ENCODE assay signal across 8 cellular contexts in the genomic region with DNA sequence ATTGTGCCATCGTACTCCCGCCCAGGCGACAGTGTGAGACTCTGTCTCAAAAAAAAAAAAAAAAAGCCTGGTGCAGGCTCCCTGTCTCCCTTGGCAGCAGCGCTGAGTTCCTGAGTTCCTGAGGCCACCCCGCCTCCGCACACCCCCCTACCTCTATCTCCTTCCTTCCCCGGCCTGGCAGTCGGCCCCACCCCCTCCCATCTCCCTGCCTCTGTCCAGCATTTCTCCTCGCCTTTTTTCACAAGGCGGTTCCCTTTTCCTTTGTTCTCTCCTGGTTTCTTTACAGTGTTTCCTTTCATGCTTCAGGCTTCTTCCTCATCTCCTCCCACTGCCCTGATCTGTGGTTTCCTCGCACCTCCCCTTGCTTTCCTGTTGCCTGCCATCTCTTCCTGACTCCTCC. TPM values are rescaled to one million over a fixed set of nuclear protein-coding genes. Genes with fewer than 3 reads are reported as not detected.
DNase-seq lines count a peak whose midpoint lies in the region; ATAC-seq, FAIRE-seq and TF ChIP-seq lines count a peak whose summit lies in the region.

No MANE protein-coding gene starts in this region.

- H3K27me3 ChIP-seq in A673 (replicated peaks; ENCODE audit: insufficient read depth, low read depth, low read length, poor library complexity) (no peaks in the 10 kb centered on the region), hepatocyte (no peaks in the 10 kb centered on the region)

- WGBS in hepatocyte (ENCODE audit: low lambda C conversion rate, missing lambda C conversion rate): 5% methylated on average over 7 of the region's 11 CpGs

- DNase-seq in A673 (ENCODE audit: low spot score) (peak; percentile 58), H4 (ENCODE audit: low spot score) (peak; percentile 83), hepatocyte (ENCODE audit: low spot score) (peak; percentile 80), coronary artery (ENCODE audit: low spot score) (no peak), mucosa of descending colon (no peak), GM19239 (ENCODE audit: insufficient read length, low spot score) (no peak), activated gamma-delta T cell (lab: John Stamatoyannopoulos, UW) (no peak)

- H3K4me1 ChIP-seq in A673 (ENCODE audit: insufficient read depth, low read length, poor library complexity, severe bottlenecking) (no peaks in the 10 kb centered on the region), hepatocyte (ENCODE audit: insufficient read depth) (no peaks in the 10 kb centered on the region), mucosa of descending colon (ENCODE audit: low read depth) (peaks cover 20% of the 10 kb centered on the region)

- H3K27ac ChIP-seq in A673 (ENCODE audit: low read depth, low read length, poor library complexity, severe bottlenecking): no peak overlapping the region
- H3K27ac ChIP-seq in VCaP: peak overlapping the region; percentile 99
- H3K27ac ChIP-seq in hepatocyte: no peak overlapping the region
- H3K27ac ChIP-seq in coronary artery: no peak overlapping the region

- H3K9me3 ChIP-seq in A673 (ENCODE audit: low read depth, low read length, poor library complexity, severe bottlenecking): no peaks in the 10 kb centered on the region
- no peaks in the 10 kb centered on the region for H3K9me3 ChIP-seq in hepatocyte (ENCODE audit: low read depth)
- no peaks in the 10 kb centered on the region for H3K9me3 ChIP-seq in mucosa of descending colon

- H3K4me3 ChIP-seq in A673 (ENCODE audit: low read depth, low read length, poor library complexity, severe bottlenecking) (no peak overlapping the region), hepatocyte (no peak overlapping the region), coronary artery (no peak overlapping the region), mucosa of descending colon (no peak overlapping the region)

- no peak for FAIRE-seq in GM19239 (lab: Jason Lieb, UNC)

- CTCF ChIA-PET in A673 (lab: Charles Lee): no interaction called here

- no peaks in the 10 kb centered on the region for H3K79me2 ChIP-seq in hepatocyte

- peak overlapping the region; percentile 56 for H3K4me2 ChIP-seq in hepatocyte

- intact Hi-C loops in A673 (cut with micrococcal nuclease; ENCODE audit: unreplicated experiment): no loop called here
- intact Hi-C loops in mucosa of descending colon (cut with DNase I, micrococcal nuclease): no loop called here

- POLR2A ChIA-PET in A673 (lab: Charles Lee; ENCODE audit: low non-redundant PET): no interaction called here

- H2AFZ ChIP-seq in hepatocyte: no peak overlapping the region

- no peaks in the 10 kb centered on the region for H4K20me1 ChIP-seq in hepatocyte (ENCODE audit: insufficient read depth, poor library complexity, severe bottlenecking)

- TF ChIP-seq CTCF in A673 (conservative IDR thresholded peaks at IDR 0.05; ENCODE audit: low read depth, low read length): no peak
- no peak for TF ChIP-seq CTCF in VCaP (conservative IDR thresholded peaks at IDR 0.05)
- no peak for TF ChIP-seq CTCF in hepatocyte (IDR thresholded peaks at IDR 0.05; ENCODE audit: poor library complexity)
- TF ChIP-seq CTCF in coronary artery (IDR thresholded peaks at IDR 0.05): no peak
- TF ChIP-seq CTCF in mucosa of descending colon (IDR thresholded peaks at IDR 0.05): no peak

- H3K36me3 ChIP-seq in A673 (ENCODE audit: insufficient read depth, low read length, poor library complexity, severe bottlenecking) (no peaks in the 10 kb centered on the region), hepatocyte (replicated peaks; ENCODE audit: insufficient read depth, low read depth) (no peaks in the 10 kb centered on the region), mucosa of descending colon (ENCODE audit: low read depth) (no peaks in the 10 kb centered on the region)

- ATAC-seq in mucosa of descending colon: no peak

- BruUV-seq in A673 (replicated peaks; lab: Mats Ljungman, UMichigan): no TSS peak

- H3K9me2 ChIP-seq in hepatocyte (replicated peaks; ENCODE audit: insufficient read depth): no peaks in the 10 kb centered on the region

RNA-seq across cellular contexts. Expression of a gene that starts 2.7 kb away (rescaled TPM):
- total RNA-seq in A673 (2021): not detected in 2 replicates
- 0.60 and 1.2 TPM in 2 replicates for total RNA-seq in H4 (2014; rRNA removed; shearing (Covaris generic))
- 1.2 and 1.3 TPM in 2 replicates for total RNA-seq in hepatocyte
- polyA plus RNA-seq in hepatocyte: 0.60 TPM in 1 of 2 replicates, not detected in the other
- total RNA-seq in mucosa of descending colon: 10 to 100 TPM in 2 of 3 donors, 1 to 10 TPM in 1; 9.5 to 29.5 (median 17.7) TPM

RNA-seq across cellular contexts. Expression of a gene that starts 10.7 kb away (rescaled TPM):
- not detected in 2 replicates for total RNA-seq in A673 (2021)
- not detected in 2 replicates for total RNA-seq in H4 (2014; rRNA removed; shearing (Covaris generic))
- total RNA-seq in hepatocyte: 0.72 TPM in 1 of 2 replicates, not detected in the other
- polyA plus RNA-seq in hepatocyte: 0.96 and 1.1 TPM in 2 replicates
- total RNA-seq in mucosa of descending colon: 1 to 10 TPM in 1 of 3 donors, under 1 TPM in 2; 0.51 to 1.0 (median 0.61) TPM

RNA-seq across cellular contexts. Expression of a gene that starts 23.7 kb away (rescaled TPM):
- total RNA-seq in A673 (2021) (not detected in 2 replicates), hepatocyte (not detected in 2 replicates), mucosa of descending colon (under 1 TPM; 0.23 to 0.54 (median 0.24) TPM)
- total RNA-seq in H4 (2014; rRNA removed; shearing (Covaris generic)): not detected in 2 replicates
- not detected in 2 replicates for polyA plus RNA-seq in hepatocyte

RNA-seq across cellular contexts. Expression of a gene that starts 24.6 kb away (rescaled TPM):
- total RNA-seq in A673 (2021): not detected in 2 replicates
- not detected in 2 replicates for total RNA-seq in H4 (2014; rRNA removed; shearing (Covaris generic))
- total RNA-seq in hepatocyte: not detected in 2 replicates
- 0.21 and 0.32 TPM in 2 replicates for polyA plus RNA-seq in hepatocyte
- total RNA-seq in mucosa of descending colon: not detected

RNA-seq across cellular contexts. Expression of a gene that starts 38.6 kb away (rescaled TPM):
- 2.1 and 3.2 TPM in 2 replicates for total RNA-seq in A673 (2021)
- total RNA-seq in H4 (2014; rRNA removed; shearing (Covaris generic)): 2.1 and 2.4 TPM in 2 replicates
- 3.4 and 3.8 TPM in 2 replicates for total RNA-seq in hepatocyte
- 1.6 and 1.8 TPM in 2 replicates for polyA plus RNA-seq in hepatocyte
- total RNA-seq in mucosa of descending colon: 10 to 100 TPM in 1 of 3 donors, 1 to 10 TPM in 2; 5.8 to 11.4 (median 7.4) TPM

Comparison
In these comparisons a context has a peak if more than half of its experiments do, and no peak if none do; other contexts are left out.
1. DNase-seq: peak in A673 (single experiment), H4 (single experiment) and hepatocyte (single experiment); none in coronary artery (single experiment), mucosa of descending colon (0 of 3), GM19239 (single experiment) and activated gamma-delta T cell (single experiment).